ENCODE assay signal across 25 cellular contexts in genomic region chr17:30717290-30718098, GRCh38.
DNase-seq lines count a peak whose midpoint lies in the region; ATAC-seq and TF ChIP-seq lines count a peak whose summit lies in the region.
"Had no signal": no experiment of that assay in that cellular context is flagged by ENCODE, and none has a peak within 500 bp of the region (broad histone marks: within the 10 kb centered on the region; RNA-seq: fewer than 3 reads in every experiment).

No MANE protein-coding gene starts in this region.

- no peaks in the 10 kb centered on the region for H3K27me3 Mint-ChIP-seq in chondrocyte (ENCODE audit: low read depth)
- H3K27me3 Mint-ChIP-seq in nephron progenitor cell (ENCODE audit: low read depth, poor library complexity) = peaks cover 3% of the 10 kb centered on the region
- H3K27me3 Mint-ChIP-seq: activated CD4-positive, alpha-beta T cell treated with anti-CD3 and anti-CD28 coated beads, Interleukin-2, amount 10 ng/mL, durations not matched to agents 7 days and 5 days; activated T-helper 17 cell treated with anti-CD3 and anti-CD28 coated beads, Interleukin-2, amount 50 U/mL, for 72 hours; CD4-positive, alpha-beta T cell; stimulated activated memory B cell treated with anti-CD40 and anti-IgM and Interleukin-4, amounts not matched to agents 10 μg/mL and 1 μg/mL and 100 μg/mL, for 72 hours had no signal

- H3K36me3 ChIP-seq in left ventricle myocardium inferior (no peaks in the 10 kb centered on the region), upper lobe of right lung (no peaks in the 10 kb centered on the region)
- H3K36me3 ChIP-seq: breast epithelium, prostate gland, SJCRH30, thoracic aorta had no signal

- H3K4me1 Mint-ChIP-seq in chondrocyte (ENCODE audit: low read depth) (peaks cover 12% of the 10 kb centered on the region), nephron progenitor cell (peaks cover 6% of the 10 kb centered on the region)
- H3K4me1 Mint-ChIP-seq: mesothelial cell of epicardium had no signal

- H3K9me3 Mint-ChIP-seq in chondrocyte (ENCODE audit: low read depth) (no peaks in the 10 kb centered on the region), nephron progenitor cell (no peaks in the 10 kb centered on the region)
- H3K9me3 Mint-ChIP-seq: activated CD4-positive, alpha-beta T cell treated with anti-CD3 and anti-CD28 coated beads, Interleukin-2, amount 10 ng/mL, durations not matched to agents 7 days and 5 days; activated T-helper 17 cell treated with anti-CD3 and anti-CD28 coated beads, Interleukin-2, amount 50 U/mL, for 72 hours; CD4-positive, alpha-beta T cell; mesothelial cell of epicardium; nephron had no signal

- peaks cover 2% of the 10 kb centered on the region for H3K36me3 Mint-ChIP-seq in chondrocyte (ENCODE audit: low read depth)
- peaks cover 19% of the 10 kb centered on the region for H3K36me3 Mint-ChIP-seq in nephron progenitor cell (ENCODE audit: low read depth)
- H3K36me3 Mint-ChIP-seq: activated CD8-positive, alpha-beta memory T cell treated with anti-CD3 and anti-CD28 coated beads, Interleukin-2, amount 10 ng/mL, durations not matched to agents 7 days and 5 days; stimulated activated memory B cell treated with anti-CD40 and anti-IgM and Interleukin-4, amounts not matched to agents 10 μg/mL and 1 μg/mL and 100 μg/mL, for 72 hours had no signal

- ATAC-seq in Right ventricle myocardium inferior = no peak
- no peak for ATAC-seq in upper lobe of right lung
- ATAC-seq in GM21515 (IDR thresholded peaks at IDR 0.05; ENCODE audit: unreplicated experiment) = no peak
- ATAC-seq: activated CD8-positive, alpha-beta memory T cell treated with anti-CD3 and anti-CD28 coated beads, Interleukin-2, amount 10 ng/mL, durations not matched to agents 7 days and 5 days; activated T-helper 17 cell treated with anti-CD3 and anti-CD28 coated beads, Interleukin-2, amount 50 U/mL, for 72 hours; left lobe of liver had no signal

- no peak for TF ChIP-seq CTCF in left ventricle myocardium inferior (IDR thresholded peaks at IDR 0.05; ENCODE audit: borderline replicate concordance)
- no peak for TF ChIP-seq CTCF in chondrocyte (IDR thresholded peaks at IDR 0.05)
- no peak for TF ChIP-seq CTCF in nephron progenitor cell (IDR thresholded peaks at IDR 0.05)
- no peak for TF ChIP-seq CTCF in upper lobe of right lung (IDR thresholded peaks at IDR 0.05)

- H3K27ac Mint-ChIP-seq in chondrocyte (ENCODE audit: unreplicated experiment) (no peak overlapping the region), nephron progenitor cell (peak overlapping the region; percentile 39)
- H3K27ac Mint-ChIP-seq: activated CD4-positive, alpha-beta T cell treated with anti-CD3 and anti-CD28 coated beads, Interleukin-2, amount 10 ng/mL, durations not matched to agents 7 days and 5 days; activated CD8-positive, alpha-beta memory T cell treated with anti-CD3 and anti-CD28 coated beads, Interleukin-2, amount 10 ng/mL, durations not matched to agents 7 days and 5 days; activated T-helper 17 cell treated with anti-CD3 and anti-CD28 coated beads, Interleukin-2, amount 50 U/mL, for 72 hours; CD4-positive, alpha-beta T cell; nephron; stimulated activated memory B cell treated with anti-CD40 and anti-IgM and Interleukin-4, amounts not matched to agents 10 μg/mL and 1 μg/mL and 100 μg/mL, for 72 hours had no signal

- intact Hi-C loops in left ventricle myocardium inferior (cut with micrococcal nuclease) (no loop called here), Right ventricle myocardium inferior (cut with DNase I) (no loop called here), upper lobe of right lung (cut with DNase I) (no loop called here)

- H3K27ac ChIP-seq in left ventricle myocardium inferior (replicated peaks) (no peak overlapping the region), upper lobe of right lung (no peak overlapping the region)
- H3K27ac ChIP-seq: breast epithelium, prostate gland, SJCRH30, skin epidermis, thoracic aorta had no signal

- H3K9me3 ChIP-seq in left ventricle myocardium inferior (replicated peaks) (no peaks in the 10 kb centered on the region), upper lobe of right lung (no peaks in the 10 kb centered on the region)
- H3K9me3 ChIP-seq: breast epithelium, prostate gland, SJCRH30, thoracic aorta had no signal

- no peaks in the 10 kb centered on the region for H3K4me1 ChIP-seq in left ventricle myocardium inferior
- no peaks in the 10 kb centered on the region for H3K4me1 ChIP-seq in upper lobe of right lung
- H3K4me1 ChIP-seq: breast epithelium, prostate gland, SJCRH30 had no signal

- DNase-seq in left ventricle myocardium inferior (peak; percentile 6), Right ventricle myocardium inferior (ENCODE audit: missing footprints) (no peak), chondrocyte (ENCODE audit: low spot score) (peak; percentile 30), nephron progenitor cell (no peak), upper lobe of right lung (peak; percentile 26), NOMO-1 (lab: John Stamatoyannopoulos, UW; ENCODE audit: unreplicated experiment in 2 of 2) (no peak), NCI-H1105 treated with DMSO at 0.1 percent for 48 hours (lab: John Stamatoyannopoulos, UW) (no peak)
- DNase-seq: activated CD4-positive, alpha-beta T cell treated with anti-CD3 and anti-CD28 coated beads, Interleukin-2, amount 10 ng/mL, durations not matched to agents 7 days and 5 days; activated CD8-positive, alpha-beta memory T cell treated with anti-CD3 and anti-CD28 coated beads, Interleukin-2, amount 10 ng/mL, durations not matched to agents 7 days and 5 days; amniotic stem cell; cortex of kidney; NCI-H187 treated with DMSO at 0.1 percent for 48 hours; NCI-H345 had no signal

- H3K4me3 Mint-ChIP-seq in chondrocyte (ENCODE audit: unreplicated experiment) (no peak overlapping the region), nephron progenitor cell (no peak overlapping the region)
- H3K4me3 Mint-ChIP-seq: activated CD4-positive, alpha-beta T cell treated with anti-CD3 and anti-CD28 coated beads, Interleukin-2, amount 10 ng/mL, durations not matched to agents 7 days and 5 days; activated CD8-positive, alpha-beta memory T cell treated with anti-CD3 and anti-CD28 coated beads, Interleukin-2, amount 10 ng/mL, durations not matched to agents 7 days and 5 days; activated T-helper 17 cell treated with anti-CD3 and anti-CD28 coated beads, Interleukin-2, amount 50 U/mL, for 72 hours; CD4-positive, alpha-beta T cell; mesothelial cell of epicardium; nephron; stimulated activated memory B cell treated with anti-CD40 and anti-IgM and Interleukin-4, amounts not matched to agents 10 μg/mL and 1 μg/mL and 100 μg/mL, for 72 hours had no signal

- H3K27me3 ChIP-seq in left ventricle myocardium inferior (ENCODE audit: low read depth) (no peaks in the 10 kb centered on the region), upper lobe of right lung (no peaks in the 10 kb centered on the region)
- H3K27me3 ChIP-seq: breast epithelium, SJCRH30 had no signal

- no peak overlapping the region for H3K4me3 ChIP-seq in left ventricle myocardium inferior
- no peak overlapping the region for H3K4me3 ChIP-seq in upper lobe of right lung
- H3K4me3 ChIP-seq: breast epithelium, prostate gland, SJCRH30, skin epidermis, thoracic aorta had no signal

Comparison
In these comparisons a context has a peak if more than half of its experiments do, and no peak if none do; other contexts are left out.
1. DNase-seq: peak in left ventricle myocardium inferior (single experiment), chondrocyte (single experiment) and upper lobe of right lung (single experiment); none in Right ventricle myocardium inferior (single experiment), nephron progenitor cell (single experiment), NOMO-1 (0 of 2) and NCI-H1105 treated with DMSO at 0.1 percent for 48 hours (single experiment).